Comparison of ENCODE assay signal across 11 cellular contexts in the genomic region with DNA sequence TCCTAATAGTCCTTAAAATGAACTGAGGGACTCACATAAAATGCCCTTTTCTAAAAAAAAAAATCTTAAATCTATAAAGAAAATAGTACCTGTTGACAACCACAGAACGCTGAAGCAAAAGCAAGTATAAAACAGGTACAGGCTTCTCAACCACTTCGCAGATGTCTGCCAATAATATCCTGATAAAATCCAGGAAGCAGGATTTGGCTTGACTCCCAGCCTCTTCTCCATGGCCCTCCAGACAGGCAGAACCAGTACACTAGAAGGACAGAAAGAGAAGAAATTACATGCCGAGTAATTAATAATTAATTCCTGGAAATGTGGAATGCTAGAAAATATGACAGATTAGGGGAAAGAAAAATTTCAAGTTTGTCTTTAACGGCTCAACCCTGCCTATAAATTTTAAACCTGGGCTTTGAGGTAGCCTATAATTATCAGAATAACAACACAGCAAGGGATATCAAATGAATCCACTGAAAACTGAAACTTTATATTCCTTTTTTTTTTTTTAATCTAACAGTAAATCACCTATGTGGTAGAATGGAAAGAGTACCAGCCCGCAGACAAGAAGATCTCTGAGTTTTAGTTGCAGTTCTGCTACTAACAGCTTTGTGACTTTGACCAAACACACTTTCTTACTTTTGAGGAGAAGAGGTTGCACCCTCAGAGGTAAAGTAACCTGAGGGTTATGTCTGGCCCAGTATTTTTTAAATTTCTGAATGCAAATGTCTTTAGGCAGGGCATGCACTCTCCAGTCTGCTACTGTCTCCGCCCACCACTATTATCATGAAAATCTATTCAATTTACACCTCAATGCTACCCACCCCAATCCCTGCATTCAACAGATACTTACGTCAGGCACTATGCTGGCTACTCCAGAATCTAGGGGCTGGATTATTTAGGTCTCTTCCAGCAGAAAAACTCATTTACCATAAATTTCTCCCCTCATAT. TPM values are rescaled to one million over a fixed set of nuclear protein-coding genes. Genes with fewer than 3 reads are reported as not detected.
DNase-seq lines count a peak whose midpoint lies in the region; ATAC-seq and TF ChIP-seq lines count a peak whose summit lies in the region.
"Had no signal": no experiment of that assay in that cellular context is flagged by ENCODE, and none has a peak within 500 bp of the region (broad histone marks: within the 10 kb centered on the region; RNA-seq: fewer than 3 reads in every experiment).

No MANE protein-coding gene starts in this region.

- DNase-seq in CD8-positive, alpha-beta T cell: no peak
- DNase-seq in lung (ENCODE audit: low spot score): peak; percentile 73
- no peak for DNase-seq in activated CD4-positive, alpha-beta memory T cell treated with anti-CD3 and anti-CD28 coated beads, Interleukin-2, amount 10 ng/mL, durations not matched to agents 7 days and 5 days
- no peak for DNase-seq in nephron progenitor cell
- DNase-seq in NOMO-1 (lab: John Stamatoyannopoulos, UW; ENCODE audit: unreplicated experiment in 2 of 2): no peak
- DNase-seq: activated CD8-positive, alpha-beta T cell treated with anti-CD3 and anti-CD28 coated beads for 36 hours; central memory CD4-positive, alpha-beta T cell had no signal

- H3K4me1 Mint-ChIP-seq in CD8-positive, alpha-beta T cell (ENCODE audit: low read depth): peaks cover 58% of the 10 kb centered on the region
- peaks cover 23 to 31% (median 27%) of the 10 kb centered on the region in 3 donors for H3K4me1 Mint-ChIP-seq in IgD-negative memory B cell
- H3K4me1 Mint-ChIP-seq in brain: peaks cover 51% of the 10 kb centered on the region
- peaks cover 42% of the 10 kb centered on the region for H3K4me1 Mint-ChIP-seq in activated CD4-positive, alpha-beta memory T cell treated with anti-CD3 and anti-CD28 coated beads, Interleukin-2, amount 10 ng/mL, durations not matched to agents 7 days and 5 days
- peaks cover 39% of the 10 kb centered on the region for H3K4me1 Mint-ChIP-seq in nephron progenitor cell

- no peak overlapping the region for H3K4me3 Mint-ChIP-seq in CD8-positive, alpha-beta T cell
- H3K4me3 Mint-ChIP-seq in IgD-negative memory B cell (peak overlapping the region in 3 of 4 donors; percentile 20 to 94 (median 39)), brain (peak overlapping the region; percentile 94 to 99 (median 98)), nephron progenitor cell (no peak overlapping the region)
- no peak overlapping the region for H3K4me3 Mint-ChIP-seq in activated CD4-positive, alpha-beta memory T cell treated with anti-CD3 and anti-CD28 coated beads, Interleukin-2, amount 10 ng/mL, durations not matched to agents 7 days and 5 days

- H3K36me3 Mint-ChIP-seq in CD8-positive, alpha-beta T cell: peaks cover 47% of the 10 kb centered on the region
- H3K36me3 Mint-ChIP-seq in IgD-negative memory B cell: no peaks in the 10 kb centered on the region
- peaks cover 37% of the 10 kb centered on the region for H3K36me3 Mint-ChIP-seq in brain
- H3K36me3 Mint-ChIP-seq in activated CD4-positive, alpha-beta memory T cell treated with anti-CD3 and anti-CD28 coated beads, Interleukin-2, amount 10 ng/mL, durations not matched to agents 7 days and 5 days (ENCODE audit: low read depth): peaks cover 34% of the 10 kb centered on the region
- H3K36me3 Mint-ChIP-seq in nephron progenitor cell (ENCODE audit: low read depth): peaks cover 20% of the 10 kb centered on the region

- no peak for ATAC-seq in CD8-positive, alpha-beta T cell
- ATAC-seq in lung (ENCODE audit: insufficient read depth, low FRiP score): no peak
- no peak for ATAC-seq in GM19324 (IDR thresholded peaks at IDR 0.05; ENCODE audit: low FRiP score, unreplicated experiment)
- ATAC-seq: activated CD8-positive, alpha-beta T cell treated with anti-CD3 and anti-CD28 coated beads for 36 hours had no signal

- no peaks in the 10 kb centered on the region for H3K9me3 Mint-ChIP-seq in CD8-positive, alpha-beta T cell
- H3K9me3 Mint-ChIP-seq in IgD-negative memory B cell (no peaks in the 10 kb centered on the region), brain (peaks cover 0 to 4% (median 0%) of the 10 kb centered on the region in 5 experiments), nephron progenitor cell (no peaks in the 10 kb centered on the region)
- H3K9me3 Mint-ChIP-seq in activated CD4-positive, alpha-beta memory T cell treated with anti-CD3 and anti-CD28 coated beads, Interleukin-2, amount 10 ng/mL, durations not matched to agents 7 days and 5 days: no peaks in the 10 kb centered on the region
- H3K9me3 Mint-ChIP-seq: activated CD8-positive, alpha-beta T cell treated with anti-CD3 and anti-CD28 coated beads for 36 hours had no signal

- TF ChIP-seq CTCF in CD8-positive, alpha-beta T cell (IDR thresholded peaks at IDR 0.05): no peak
- TF ChIP-seq CTCF in brain (conservative IDR thresholded peaks at IDR 0.05) (no peak), lung (IDR thresholded peaks at IDR 0.05; ENCODE audit: control extremely low read depth, extremely low read depth) (no peak), nephron progenitor cell (IDR thresholded peaks at IDR 0.05) (no peak)

- POLR2A ChIA-PET in CD8-positive, alpha-beta T cell (lab: Charles Lee): no interaction called here
- POLR2A ChIA-PET in activated CD4-positive, alpha-beta memory T cell treated with anti-CD3 and anti-CD28 coated beads, Interleukin-2, amount 10 ng/mL, durations not matched to agents 7 days and 5 days (lab: Charles Lee): interaction anchor here (1.1 to 4.7 kb wide), 2 partner anchors 103 to 117 kb away, joined by 5 to 44 read pairs; no protein-coding TSS in a partner anchor

- WGBS in lung, 2 donors: 50 to 71% methylated on average over 7 of the region's 7 CpGs

- intact Hi-C loops in CD8-positive, alpha-beta T cell (cut with DNase I, micrococcal nuclease): loop anchor here (5.0 to 10.0 kb wide), 7 partner anchors 47 to 833 kb away; a partner anchor contains a TSS

- CTCF ChIA-PET in CD8-positive, alpha-beta T cell (lab: Charles Lee): interaction anchor here (1.3 to 2.6 kb wide), 2 partner anchors 10 to 21 kb away, joined by 3 to 12 read pairs; no protein-coding TSS in a partner anchor
- CTCF ChIA-PET in activated CD4-positive, alpha-beta memory T cell treated with anti-CD3 and anti-CD28 coated beads, Interleukin-2, amount 10 ng/mL, durations not matched to agents 7 days and 5 days (lab: Charles Lee): no interaction called here

- H3K27ac ChIP-seq in CD8-positive, alpha-beta T cell (ENCODE audit: low read depth, low read length): no peak overlapping the region
- H3K27ac ChIP-seq in lung (ENCODE audit: low read depth in 1 of 2, low read length in 1 of 2): no peak overlapping the region
- H3K27ac ChIP-seq: KMS-11 had no signal

- peaks cover 12% of the 10 kb centered on the region for H3K36me3 ChIP-seq in CD8-positive, alpha-beta T cell (ENCODE audit: insufficient read depth, low read length)
- peaks cover 4 to 8% of the 10 kb centered on the region in 2 donors for H3K36me3 ChIP-seq in lung (ENCODE audit: control insufficient read depth in 2 of 2, insufficient read depth in 2 of 2, low read length in 2 of 2)

- H3K27me3 ChIP-seq in CD8-positive, alpha-beta T cell (ENCODE audit: insufficient read depth, low read length): no peaks in the 10 kb centered on the region
- no peaks in the 10 kb centered on the region for H3K27me3 ChIP-seq in lung (ENCODE audit: control insufficient read depth, insufficient read depth)

- no peaks in the 10 kb centered on the region for H3K27me3 Mint-ChIP-seq in CD8-positive, alpha-beta T cell (ENCODE audit: low read depth)
- H3K27me3 Mint-ChIP-seq in IgD-negative memory B cell (no peaks in the 10 kb centered on the region), brain (peaks cover 4% of the 10 kb centered on the region), nephron progenitor cell (ENCODE audit: low read depth, poor library complexity) (no peaks in the 10 kb centered on the region)
- H3K27me3 Mint-ChIP-seq in activated CD4-positive, alpha-beta memory T cell treated with anti-CD3 and anti-CD28 coated beads, Interleukin-2, amount 10 ng/mL, durations not matched to agents 7 days and 5 days: no peaks in the 10 kb centered on the region
- H3K27me3 Mint-ChIP-seq: activated CD8-positive, alpha-beta T cell treated with anti-CD3 and anti-CD28 coated beads for 36 hours had no signal

- H3K9me3 ChIP-seq in CD8-positive, alpha-beta T cell (ENCODE audit: low read length): no peaks in the 10 kb centered on the region
- H3K9me3 ChIP-seq in lung (ENCODE audit: control insufficient read depth in 2 of 2, insufficient read depth in 1 of 2, low read length in 1 of 2): no peaks in the 10 kb centered on the region

- H3K4me3 ChIP-seq in CD8-positive, alpha-beta T cell (ENCODE audit: low read depth, low read length): no peak overlapping the region
- no peak overlapping the region for H3K4me3 ChIP-seq in lung

- H3K27ac Mint-ChIP-seq in CD8-positive, alpha-beta T cell: peak overlapping the region; percentile 4
- H3K27ac Mint-ChIP-seq in IgD-negative memory B cell (no peak overlapping the region), brain (peak overlapping the region in 3 of 5 experiments; percentile 36 to 97 (median 94)), nephron progenitor cell (no peak overlapping the region)
- no peak overlapping the region for H3K27ac Mint-ChIP-seq in activated CD4-positive, alpha-beta memory T cell treated with anti-CD3 and anti-CD28 coated beads, Interleukin-2, amount 10 ng/mL, durations not matched to agents 7 days and 5 days
- H3K27ac Mint-ChIP-seq: activated CD8-positive, alpha-beta T cell treated with anti-CD3 and anti-CD28 coated beads for 36 hours had no signal

- H3K4me1 ChIP-seq in CD8-positive, alpha-beta T cell (ENCODE audit: insufficient read depth, low read length): peaks cover 25% of the 10 kb centered on the region
- H3K4me1 ChIP-seq in lung (ENCODE audit: control insufficient read depth in 2 of 2, insufficient read depth in 2 of 2, low read length in 2 of 2): peaks cover 0 to 12% of the 10 kb centered on the region in 2 donors

RNA-seq across cellular contexts. Expression of a gene that starts 2.7 kb away (rescaled TPM):
- total RNA-seq in CD8-positive, alpha-beta T cell: 10 to 100 TPM; 37.0 to 39.8 TPM
- polyA plus RNA-seq in IgD-negative memory B cell (25.2 TPM), brain (ENCODE audit: insufficient read depth, low read depth, low replicate concordance) (42.9 TPM), lung (10 to 100 TPM; 20.3 to 36.2 TPM)
- 100 to 1,000 TPM in 1 of 2 donors, 10 to 100 TPM in 1; 85.6 to 121 TPM for total RNA-seq in lung
- total RNA-seq in activated CD4-positive, alpha-beta memory T cell treated with anti-CD3 and anti-CD28 coated beads, Interleukin-2, amount 10 ng/mL, durations not matched to agents 7 days and 5 days: 10 to 100 TPM; 48.4 to 53.2 TPM

RNA-seq across cellular contexts. Expression of a gene that starts 3.1 kb away (rescaled TPM):
- 10 to 100 TPM in 1 of 2 experiments, 1 to 10 TPM in 1; 9.1 to 10.3 TPM for total RNA-seq in CD8-positive, alpha-beta T cell
- polyA plus RNA-seq in IgD-negative memory B cell (13.3 TPM), brain (ENCODE audit: insufficient read depth, low read depth, low replicate concordance) (152 TPM), lung (10 to 100 TPM in 1 of 2 donors, 1 to 10 TPM in 1; 8.8 to 16.7 TPM)
- 10 to 100 TPM; 12.4 to 31.5 TPM for total RNA-seq in lung
- 10 to 100 TPM; 25.6 to 27.8 TPM for total RNA-seq in activated CD4-positive, alpha-beta memory T cell treated with anti-CD3 and anti-CD28 coated beads, Interleukin-2, amount 10 ng/mL, durations not matched to agents 7 days and 5 days

RNA-seq across cellular contexts. Expression of a gene that starts 18.6 kb away (rescaled TPM):
- 1 to 10 TPM; 2.2 to 2.6 TPM for total RNA-seq in CD8-positive, alpha-beta T cell
- 0.31 TPM for polyA plus RNA-seq in IgD-negative memory B cell
- polyA plus RNA-seq in brain (ENCODE audit: insufficient read depth, low read depth, low replicate concordance): 0.32 TPM
- 1 to 10 TPM; 1.8 to 2.5 TPM for total RNA-seq in lung
- polyA plus RNA-seq in lung: 1 to 10 TPM; 1.4 to 2.0 TPM
- total RNA-seq in activated CD4-positive, alpha-beta memory T cell treated with anti-CD3 and anti-CD28 coated beads, Interleukin-2, amount 10 ng/mL, durations not matched to agents 7 days and 5 days: under 1 TPM; 0.65 to 0.85 TPM

Comparison
In these comparisons a context has a peak if more than half of its experiments do, and no peak if none do; other contexts are left out.
1. H3K27ac Mint-ChIP-seq: peak in CD8-positive, alpha-beta T cell (single experiment) and brain (3 of 5); none in IgD-negative memory B cell (0 of 3), activated CD4-positive, alpha-beta memory T cell treated with anti-CD3 and anti-CD28 coated beads, Interleukin-2, amount 10 ng/mL, durations not matched to agents 7 days and 5 days (single experiment) and nephron progenitor cell (single experiment).
2. H3K4me3 Mint-ChIP-seq: peak in IgD-negative memory B cell (3 of 4) and brain (5 of 5); none in CD8-positive, alpha-beta T cell (single experiment), activated CD4-positive, alpha-beta memory T cell treated with anti-CD3 and anti-CD28 coated beads, Interleukin-2, amount 10 ng/mL, durations not matched to agents 7 days and 5 days (single experiment) and nephron progenitor cell (single experiment).